ENCODE assay signal across 15 cellular contexts in the genomic region with DNA sequence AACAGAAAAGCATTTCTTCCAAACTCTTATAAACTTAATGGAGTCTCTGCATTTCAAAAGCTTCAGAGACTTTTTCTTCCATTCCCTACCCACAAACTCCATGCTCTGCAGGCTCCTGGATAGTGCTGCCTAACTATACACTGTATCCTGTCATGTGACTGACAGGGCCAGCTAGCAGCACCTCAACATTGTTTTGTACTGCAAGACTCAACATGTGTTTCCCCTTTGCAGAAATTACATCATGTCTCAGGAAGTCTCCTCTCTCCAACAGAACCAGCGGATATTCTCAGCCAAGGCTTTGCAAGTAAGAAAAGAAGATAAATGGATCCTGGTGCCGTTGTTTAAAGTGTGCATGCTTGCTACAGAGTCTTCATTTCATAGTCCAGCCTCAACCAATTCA.
A peak's percentile ranks its signal among the peaks of the same experiment; 100 is the strongest.
DNase-seq lines count a peak whose midpoint lies in the region; ATAC-seq, FAIRE-seq and TF ChIP-seq lines count a peak whose summit lies in the region.
"Had no signal": no experiment of that assay in that cellular context is flagged by ENCODE, and none has a peak within 500 bp of the region (broad histone marks: within the 10 kb centered on the region; RNA-seq: fewer than 3 reads in every experiment).

No MANE protein-coding gene starts in this region.

- H3K36me3 ChIP-seq in Loucy (ENCODE audit: insufficient read depth, low read length) = no peaks in the 10 kb centered on the region

- peak; percentile 29 for FAIRE-seq in endometrium (lab: Jason Lieb, UNC)

- H3K4me1 ChIP-seq in Loucy (ENCODE audit: insufficient read depth, low read length, poor library complexity, severe bottlenecking) = peaks cover 9% of the 10 kb centered on the region

- peak overlapping the region; percentile 79; the same call in 1 of the 2 replicates for H2AFZ ChIP-seq in Loucy (ENCODE audit: low read length)

- DNase-seq in AML-193 (lab: John Stamatoyannopoulos, UW) (peak; percentile 41 to 52), lung microvascular endothelial cell (ENCODE audit: low read depth in 2 of 2) (peak; percentile 13 to 95), SK-N-DZ (ENCODE audit: low spot score) (no peak)
- no peak for DNase-seq in activated T-cell treated with anti-CD3 and anti-CD28 coated beads, Interleukin-2, amount 50 U/mL, for 24 hours
- no peak for DNase-seq in stimulated activated CD4-positive, alpha-beta T cell treated with anti-CD3 and anti-CD28 coated beads, Interleukin-4, amount 100 ng/mL, for 4 hours
- DNase-seq: activated CD8-positive, alpha-beta memory T cell treated with anti-CD3 and anti-CD28 coated beads for 24 hours; activated naive CD8-positive, alpha-beta T cell treated with anti-CD3 and anti-CD28 coated beads for 36 hours; endodermal cell; left colon; NCI-H524; trophoblast cell had no signal

- no peak overlapping the region for H3K27ac Mint-ChIP-seq in activated T-cell treated with anti-CD3 and anti-CD28 coated beads, Interleukin-2, amount 50 U/mL, for 24 hours
- H3K27ac Mint-ChIP-seq: activated naive CD8-positive, alpha-beta T cell treated with anti-CD3 and anti-CD28 coated beads for 36 hours; CD4-positive, CD25-positive, alpha-beta regulatory T cell; endodermal cell had no signal

- no peaks in the 10 kb centered on the region for H3K79me2 ChIP-seq in Loucy (ENCODE audit: insufficient read depth, low read length)

- H3F3A ChIP-seq in Loucy (ENCODE audit: low read depth) = no peaks in the 10 kb centered on the region

- H3K9me3 Mint-ChIP-seq in activated T-cell treated with anti-CD3 and anti-CD28 coated beads, Interleukin-2, amount 50 U/mL, for 24 hours = no peaks in the 10 kb centered on the region
- H3K9me3 Mint-ChIP-seq: activated naive CD8-positive, alpha-beta T cell treated with anti-CD3 and anti-CD28 coated beads for 36 hours; endodermal cell had no signal

- no peak overlapping the region for H3K9ac ChIP-seq in Loucy (ENCODE audit: low read depth, low read length, poor library complexity, severe bottlenecking)

- H3K4me1 Mint-ChIP-seq in activated T-cell treated with anti-CD3 and anti-CD28 coated beads, Interleukin-2, amount 50 U/mL, for 24 hours (ENCODE audit: low read depth) = no peaks in the 10 kb centered on the region
- H3K4me1 Mint-ChIP-seq: activated naive CD8-positive, alpha-beta T cell treated with anti-CD3 and anti-CD28 coated beads for 36 hours; CD4-positive, CD25-positive, alpha-beta regulatory T cell; endodermal cell had no signal

- no peaks in the 10 kb centered on the region for H3K9me3 ChIP-seq in Loucy (ENCODE audit: insufficient read depth, low read depth, low read length)

- ATAC-seq in GM21737 (IDR thresholded peaks at IDR 0.05; ENCODE audit: unreplicated experiment) = no peak
- ATAC-seq: left colon had no signal

- no peak for TF ChIP-seq CTCF in Loucy (conservative IDR thresholded peaks at IDR 0.05; ENCODE audit: low read length)

- H3K9me2 ChIP-seq in Loucy (replicated peaks; ENCODE audit: low read depth, low read length) = no peaks in the 10 kb centered on the region

- H3K36me3 Mint-ChIP-seq in activated T-cell treated with anti-CD3 and anti-CD28 coated beads, Interleukin-2, amount 50 U/mL, for 24 hours (ENCODE audit: low read depth) = no peaks in the 10 kb centered on the region
- H3K36me3 Mint-ChIP-seq: activated naive CD8-positive, alpha-beta T cell treated with anti-CD3 and anti-CD28 coated beads for 36 hours; CD4-positive, CD25-positive, alpha-beta regulatory T cell had no signal

- H3K27me3 ChIP-seq in Loucy (ENCODE audit: insufficient read depth, low read length, poor library complexity, severe bottlenecking) = no peaks in the 10 kb centered on the region

- peak overlapping the region; percentile 7 for H3K4me3 ChIP-seq in Loucy (ENCODE audit: low read length, poor library complexity, severe bottlenecking)

- peak overlapping the region; percentile 22 for H3K4me2 ChIP-seq in Loucy (ENCODE audit: low read depth, low read length, poor library complexity, severe bottlenecking)

- no peaks in the 10 kb centered on the region for H4K20me1 ChIP-seq in Loucy (ENCODE audit: insufficient read depth, low read length, poor library complexity, severe bottlenecking)

- peaks cover 19% of the 10 kb centered on the region for H3K27me3 Mint-ChIP-seq in activated T-cell treated with anti-CD3 and anti-CD28 coated beads, Interleukin-2, amount 50 U/mL, for 24 hours

- no peak overlapping the region for H3K4me3 Mint-ChIP-seq in activated T-cell treated with anti-CD3 and anti-CD28 coated beads, Interleukin-2, amount 50 U/mL, for 24 hours
- H3K4me3 Mint-ChIP-seq: activated naive CD8-positive, alpha-beta T cell treated with anti-CD3 and anti-CD28 coated beads for 36 hours; CD4-positive, CD25-positive, alpha-beta regulatory T cell; endodermal cell had no signal

Comparison
In these comparisons a context has a peak if more than half of its experiments do, and no peak if none do; other contexts are left out.
1. DNase-seq: peak in AML-193 (2 of 2) and lung microvascular endothelial cell (2 of 2); none in SK-N-DZ (single experiment), activated T-cell treated with anti-CD3 and anti-CD28 coated beads, Interleukin-2, amount 50 U/mL, for 24 hours (single experiment) and stimulated activated CD4-positive, alpha-beta T cell treated with anti-CD3 and anti-CD28 coated beads, Interleukin-4, amount 100 ng/mL, for 4 hours (0 of 2).